In genomic region chr1:180141381-180141934, GRCh38 we compare ENCODE assay signal across 12 cellular contexts. TPM values are rescaled to one million over a fixed set of nuclear protein-coding genes. Genes with fewer than 3 reads are reported as not detected.
A peak's percentile ranks its signal among the peaks of the same experiment; 100 is the strongest.
DNase-seq lines count a peak whose midpoint lies in the region; ATAC-seq and TF ChIP-seq lines count a peak whose summit lies in the region.
"Had no signal": no experiment of that assay in that cellular context is flagged by ENCODE, and none has a peak within 500 bp of the region (broad histone marks: within the 10 kb centered on the region; RNA-seq: fewer than 3 reads in every experiment).

No MANE protein-coding gene starts in this region.

- ATAC-seq in HG03354 (IDR thresholded peaks at IDR 0.05; ENCODE audit: poor library complexity, severe bottlenecking, unreplicated experiment) = no peak
- ATAC-seq: A549 had no signal

- H3K27me3 Mint-ChIP-seq in nephron progenitor cell (ENCODE audit: low read depth, poor library complexity) = peaks cover 12% of the 10 kb centered on the region
- H3K27me3 Mint-ChIP-seq in type B pancreatic cell = peaks cover 14% of the 10 kb centered on the region
- no peaks in the 10 kb centered on the region for H3K27me3 Mint-ChIP-seq in chondrocyte (ENCODE audit: low read depth)

- H3K4me3 Mint-ChIP-seq in nephron progenitor cell (no peak overlapping the region), type B pancreatic cell (no peak overlapping the region), chondrocyte (ENCODE audit: unreplicated experiment) (no peak overlapping the region)
- H3K4me3 Mint-ChIP-seq: CD4-positive, alpha-beta T cell had no signal

- H3K27ac Mint-ChIP-seq in nephron progenitor cell (peak overlapping the region; percentile 8), type B pancreatic cell (peak overlapping the region; percentile 54), chondrocyte (ENCODE audit: unreplicated experiment) (no peak overlapping the region)
- H3K27ac Mint-ChIP-seq: CD4-positive, alpha-beta T cell had no signal

- H3K4me1 Mint-ChIP-seq in nephron progenitor cell (no peaks in the 10 kb centered on the region), type B pancreatic cell (ENCODE audit: unreplicated experiment) (no peaks in the 10 kb centered on the region), chondrocyte (ENCODE audit: low read depth) (peaks cover 2% of the 10 kb centered on the region)

- no peak for TF ChIP-seq CTCF in nephron progenitor cell (IDR thresholded peaks at IDR 0.05)
- TF ChIP-seq CTCF in type B pancreatic cell (conservative IDR thresholded peaks at IDR 0.05) = no peak
- no peak for TF ChIP-seq CTCF in chondrocyte (IDR thresholded peaks at IDR 0.05)

- H3K36me3 Mint-ChIP-seq in nephron progenitor cell (ENCODE audit: low read depth) (no peaks in the 10 kb centered on the region), type B pancreatic cell (no peaks in the 10 kb centered on the region), chondrocyte (ENCODE audit: low read depth) (peaks cover 5% of the 10 kb centered on the region)

- DNase-seq in ecto neural progenitor cell (ENCODE audit: low spot score) (peak; percentile 20), islet precursor cell (peak; percentile 47), nephron progenitor cell (no peak), type B pancreatic cell (ENCODE audit: extremely low spot score, unreplicated experiment) (no peak), HuH-7 (ENCODE audit: low spot score) (no peak), GM19240 (ENCODE audit: insufficient read length, low spot score) (no peak), chondrocyte (ENCODE audit: low spot score) (no peak)
- DNase-seq: AML-193; Caco-2; CD4-positive, alpha-beta T cell had no signal

- H3K9me3 Mint-ChIP-seq in nephron progenitor cell (peaks cover 8% of the 10 kb centered on the region), type B pancreatic cell (no peaks in the 10 kb centered on the region), chondrocyte (ENCODE audit: low read depth) (peaks cover 8% of the 10 kb centered on the region)
- H3K9me3 Mint-ChIP-seq: CD4-positive, alpha-beta T cell had no signal

RNA-seq across cellular contexts. Expression of gene QSOX1, which starts 13.2 kb away (rescaled TPM):
- total RNA-seq in type B pancreatic cell (ENCODE audit: low replicate concordance) (94.0 and 96.0 TPM in 2 replicates), chondrocyte (152 to 232 TPM (median 222 TPM) in 3 replicates)

Comparison
In these comparisons a context has a peak if more than half of its experiments do, and no peak if none do; other contexts are left out.
1. DNase-seq: peak in ecto neural progenitor cell (single experiment) and islet precursor cell (single experiment); none in nephron progenitor cell (single experiment), type B pancreatic cell (single experiment), HuH-7 (single experiment), GM19240 (single experiment) and chondrocyte (single experiment).